11 cellular contexts compared by ENCODE assay signal in the genomic region with DNA sequence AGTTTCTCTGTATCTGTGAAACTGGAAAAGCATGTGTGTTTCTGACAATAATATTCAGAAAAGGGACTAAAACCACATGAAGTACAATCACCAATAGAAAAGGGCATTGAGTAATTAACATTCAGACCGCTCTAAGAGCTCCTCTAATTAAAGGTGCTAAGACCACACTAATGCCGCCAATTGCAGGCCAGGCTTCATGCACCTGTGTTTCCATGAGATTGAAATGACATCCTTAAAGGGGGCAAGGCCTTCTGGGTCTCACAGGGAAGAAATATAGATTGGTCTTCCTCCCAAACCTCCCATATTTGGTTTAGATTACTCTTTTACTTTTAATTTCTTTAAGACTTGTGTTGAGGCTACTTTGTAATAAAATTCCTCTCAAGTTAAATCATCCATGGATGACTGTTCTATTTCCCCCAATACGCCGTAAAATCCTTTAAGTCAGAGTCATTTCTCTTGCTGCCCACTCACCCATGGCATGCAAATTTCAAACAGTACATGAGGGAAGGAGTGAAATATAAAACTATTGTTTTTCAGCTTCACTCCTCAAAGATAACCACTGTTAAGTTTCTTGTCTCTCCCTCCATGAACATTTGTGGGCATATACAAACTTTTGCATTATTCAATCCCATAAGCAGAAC.
DNase-seq lines count a peak whose midpoint lies in the region; ATAC-seq and TF ChIP-seq lines count a peak whose summit lies in the region.
"Had no signal": no experiment of that assay in that cellular context is flagged by ENCODE, and none has a peak within 500 bp of the region (broad histone marks: within the 10 kb centered on the region; RNA-seq: fewer than 3 reads in every experiment).

No MANE protein-coding gene starts in this region.

- DNase-seq in AG09309 (ENCODE audit: low read depth) = peak; percentile 81
- peak; percentile 37 to 79 for DNase-seq in cardiac fibroblast (ENCODE audit: low read depth in 2 of 2)
- DNase-seq in activated effector memory CD4-positive, alpha-beta T cell treated with anti-CD3 and anti-CD28 coated beads, Interleukin-2, amount 50 U/mL, for 16 hours = no peak
- DNase-seq in inferior parietal cortex (ENCODE audit: extremely low spot score) = no peak
- DNase-seq in islet precursor cell = no peak
- DNase-seq: NCI-H187 treated with DMSO at 0.1 percent for 48 hours; stimulated activated naive CD4-positive, alpha-beta T cell treated with Interleukin-2 at 50 U/mL for 16 hours; T-helper 2 cell had no signal

- H3K4me3 ChIP-seq in AG09309 (ENCODE audit: control insufficient read depth, low read depth, low read length) (no peak overlapping the region), cardiac fibroblast (replicated peaks in 1 of 2; ENCODE audit: low read depth in 2 of 2, low read length in 2 of 2) (no peak overlapping the region)

- TF ChIP-seq CTCF in AG09309 (IDR thresholded peaks at IDR 0.05; ENCODE audit: control insufficient read depth, insufficient read depth, low read depth, low read length, missing control alignments) = no peak
- TF ChIP-seq CTCF in cardiac fibroblast (IDR thresholded peaks at IDR 0.05; ENCODE audit: low read depth, low read length) = no peak

- ATAC-seq in GM21367 (IDR thresholded peaks at IDR 0.05; ENCODE audit: unreplicated experiment) (peak; percentile 87), HG03432 (IDR thresholded peaks at IDR 0.05; ENCODE audit: unreplicated experiment) (peak; percentile 82), GM21390 (IDR thresholded peaks at IDR 0.05; ENCODE audit: unreplicated experiment) (no peak)

Comparison
In these comparisons a context has a peak if more than half of its experiments do, and no peak if none do; other contexts are left out.
1. DNase-seq: peak in AG09309 (single experiment) and cardiac fibroblast (2 of 2); none in activated effector memory CD4-positive, alpha-beta T cell treated with anti-CD3 and anti-CD28 coated beads, Interleukin-2, amount 50 U/mL, for 16 hours (single experiment), inferior parietal cortex (single experiment) and islet precursor cell (single experiment).